In the genomic region with DNA sequence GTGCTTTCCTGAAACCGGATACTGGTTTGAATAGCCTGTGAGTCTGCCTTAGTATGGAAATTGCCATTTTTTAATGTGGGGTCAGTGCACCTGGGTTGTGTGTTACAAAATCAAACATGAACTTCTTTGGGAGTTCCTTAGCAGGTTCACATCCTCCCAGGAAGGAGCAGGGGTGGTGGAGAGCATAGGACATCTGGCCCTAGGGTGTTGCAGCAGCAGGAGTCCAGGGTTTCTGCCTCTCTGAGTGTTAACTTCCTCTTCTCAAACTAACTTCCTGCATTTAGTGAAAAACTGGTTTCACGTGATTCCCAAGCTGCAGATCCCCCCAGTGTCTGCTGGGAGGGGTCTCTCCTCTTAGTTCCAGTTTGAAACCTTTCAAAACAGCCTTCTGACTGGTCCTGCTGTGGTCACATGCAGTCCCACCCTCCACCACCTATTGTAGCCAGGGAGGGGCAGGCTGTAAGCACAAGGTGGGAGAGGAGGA, we compare ENCODE assay signal across 9 cellular contexts. TPM values are rescaled to one million over a fixed set of nuclear protein-coding genes. Genes with fewer than 3 reads are reported as not detected.
A peak's percentile ranks its signal among the peaks of the same experiment; 100 is the strongest.
DNase-seq lines count a peak whose midpoint lies in the region; ATAC-seq and TF ChIP-seq lines count a peak whose summit lies in the region.
"Had no signal": no experiment of that assay in that cellular context is flagged by ENCODE, and none has a peak within 500 bp of the region (broad histone marks: within the 10 kb centered on the region; RNA-seq: fewer than 3 reads in every experiment).

No MANE protein-coding gene starts in this region.

- peaks cover 36% of the 10 kb centered on the region for H4K20me1 ChIP-seq in OCI-LY3 (ENCODE audit: insufficient read depth, low read length)

- no peaks in the 10 kb centered on the region for H3K27me3 ChIP-seq in OCI-LY3 (ENCODE audit: low read depth, low read length)
- no peaks in the 10 kb centered on the region for H3K27me3 ChIP-seq in thymus (ENCODE audit: control insufficient read depth, insufficient read depth)
- H3K27me3 ChIP-seq: tibial artery had no signal

- peak overlapping the region; percentile 65 for H3K4me2 ChIP-seq in OCI-LY3 (ENCODE audit: low read length)

- H3K27ac Mint-ChIP-seq in activated T-cell treated with anti-CD3 and anti-CD28 coated beads, Interleukin-2, amount 50 U/mL, for 72 hours = peak overlapping the region; percentile 92

- no peaks in the 10 kb centered on the region for H3K27me3 Mint-ChIP-seq in activated T-cell treated with anti-CD3 and anti-CD28 coated beads, Interleukin-2, amount 50 U/mL, for 72 hours (ENCODE audit: low read depth)

- peaks cover under 1 to 12% of the 10 kb centered on the region in 2 donors for H3K36me3 Mint-ChIP-seq in activated T-cell treated with anti-CD3 and anti-CD28 coated beads, Interleukin-2, amount 50 U/mL, for 72 hours (ENCODE audit: insufficient read depth in 2 of 2)

- peak overlapping the region; percentile 44 for H3K9ac ChIP-seq in OCI-LY3 (ENCODE audit: low read length)

- no peak for ATAC-seq in activated T-cell treated with anti-CD3 and anti-CD28 coated beads, Interleukin-2, amount 50 U/mL, for 72 hours (replicated peaks in 1 of 2)
- ATAC-seq in left cardiac atrium = peak; percentile 24 to 55
- ATAC-seq in HG02763 (IDR thresholded peaks at IDR 0.05; ENCODE audit: unreplicated experiment) = no peak

- H3K4me1 Mint-ChIP-seq in activated T-cell treated with anti-CD3 and anti-CD28 coated beads, Interleukin-2, amount 50 U/mL, for 72 hours (ENCODE audit: low read depth) = peaks cover 63% of the 10 kb centered on the region

- peaks cover 98% of the 10 kb centered on the region for H3K79me2 ChIP-seq in OCI-LY3 (ENCODE audit: low read length)

- intact Hi-C loops in left cardiac atrium (cut with DNase I) = no loop called here

- H3K4me1 ChIP-seq in OCI-LY3 (ENCODE audit: low read length) (peaks cover 56% of the 10 kb centered on the region), thymus (ENCODE audit: control insufficient read depth, insufficient read depth, low read length) (peaks cover 37% of the 10 kb centered on the region)

- 0 out of 2 replicates have a peak overlapping the region, but pooled peaks have one; percentile 3 for H2AFZ ChIP-seq in OCI-LY3 (ENCODE audit: low read depth, low read length)

- H3K36me3 ChIP-seq in OCI-LY3 (replicated peaks; ENCODE audit: low read depth, low read length) (peaks cover 26% of the 10 kb centered on the region), thymus (ENCODE audit: control insufficient read depth, insufficient read depth) (peaks cover 1% of the 10 kb centered on the region)
- H3K36me3 ChIP-seq: tibial artery had no signal

- TF ChIP-seq CTCF in OCI-LY3 (IDR thresholded peaks at IDR 0.05; ENCODE audit: low read depth, low read length) = no peak

- 5% methylated on average over 2 of the region's 2 CpGs for WGBS in thymus

- DNase-seq in activated T-cell treated with anti-CD3 and anti-CD28 coated beads, Interleukin-2, amount 50 U/mL, for 72 hours = no peak
- DNase-seq in activated T-cell treated with anti-CD3 and anti-CD28 coated beads for 4 hours (no peak), left cardiac atrium (no peak), NCI-H2227 (lab: John Stamatoyannopoulos, UW; ENCODE audit: unreplicated experiment) (no peak), NCI-H1105 (lab: John Stamatoyannopoulos, UW) (no peak)

- peaks cover 0 to under 1% of the 10 kb centered on the region in 2 donors for H3K9me3 Mint-ChIP-seq in activated T-cell treated with anti-CD3 and anti-CD28 coated beads, Interleukin-2, amount 50 U/mL, for 72 hours

- peaks cover 10% of the 10 kb centered on the region; the same call in 1 of the 2 replicates for H3K9me3 ChIP-seq in OCI-LY3 (ENCODE audit: insufficient read depth, low read length)
- H3K9me3 ChIP-seq in thymus (ENCODE audit: control insufficient read depth) = peaks cover under 1% of the 10 kb centered on the region
- H3K9me3 ChIP-seq: tibial artery had no signal

- H3K27ac ChIP-seq in OCI-LY3 (ENCODE audit: low read length) (peak overlapping the region; percentile 64), thymus (ENCODE audit: low read depth) (peak overlapping the region; percentile 33)
- H3K27ac ChIP-seq: tibial artery had no signal

- H3K4me3 ChIP-seq in OCI-LY3 (ENCODE audit: low read length) = peak overlapping the region; percentile 38
- no peak overlapping the region for H3K4me3 ChIP-seq in thymus (ENCODE audit: low read length)
- H3K4me3 ChIP-seq: tibial artery had no signal

- peak overlapping the region; percentile 25 to 58 for H3K4me3 Mint-ChIP-seq in activated T-cell treated with anti-CD3 and anti-CD28 coated beads, Interleukin-2, amount 50 U/mL, for 72 hours

RNA-seq across cellular contexts. Expression of a gene that starts 7.2 kb away (rescaled TPM):
- 10 to 100 TPM; 63.7 to 86.5 TPM for total RNA-seq in activated T-cell treated with anti-CD3 and anti-CD28 coated beads, Interleukin-2, amount 50 U/mL, for 72 hours
- 10 to 100 TPM; 40.7 to 42.8 TPM for total RNA-seq in left cardiac atrium
- 187 TPM for polyA plus RNA-seq in thymus

Comparison
In these comparisons a context has a peak if more than half of its experiments do, and no peak if none do; other contexts are left out.
1. ATAC-seq: peak in left cardiac atrium (2 of 2); none in activated T-cell treated with anti-CD3 and anti-CD28 coated beads, Interleukin-2, amount 50 U/mL, for 72 hours (0 of 2) and HG02763 (single experiment).